In the genomic region with DNA sequence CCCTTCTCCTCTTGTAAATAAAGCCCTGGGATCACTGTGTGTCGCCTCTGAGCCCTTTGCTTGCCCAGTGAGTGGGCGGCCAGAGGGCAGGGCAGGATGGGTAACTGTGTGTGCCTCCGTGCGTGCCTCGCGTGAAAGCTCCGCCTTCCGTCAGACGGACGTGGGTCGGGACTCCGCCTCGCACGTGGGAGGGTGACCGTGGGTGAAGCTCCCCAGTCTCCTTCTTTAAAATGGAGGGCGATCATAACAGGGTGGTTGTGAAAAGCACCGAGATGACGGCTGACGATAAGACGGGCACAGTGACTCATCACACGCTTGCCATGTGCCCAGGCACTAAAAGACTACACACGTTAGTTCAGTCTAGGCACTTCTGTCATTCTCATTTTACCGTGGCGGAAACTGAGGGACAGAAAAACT, we compare ENCODE assay signal across 9 cellular contexts. TPM values are rescaled to one million over a fixed set of nuclear protein-coding genes. Genes with fewer than 3 reads are reported as not detected.
DNase-seq lines count a peak whose midpoint lies in the region; ATAC-seq and TF ChIP-seq lines count a peak whose summit lies in the region.
"Had no signal": no experiment of that assay in that cellular context is flagged by ENCODE, and none has a peak within 500 bp of the region (broad histone marks: within the 10 kb centered on the region; RNA-seq: fewer than 3 reads in every experiment).

No MANE protein-coding gene starts in this region.

- H3K9me3 ChIP-seq in PC-3 (ENCODE audit: low read length) (no peaks in the 10 kb centered on the region), heart right ventricle (no peaks in the 10 kb centered on the region), skeletal muscle satellite cell (replicated peaks; ENCODE audit: low read length) (no peaks in the 10 kb centered on the region)

- H3K79me2 ChIP-seq in PC-3 (ENCODE audit: low read length), result no peaks in the 10 kb centered on the region

- intact Hi-C loops in PC-3 (cut with micrococcal nuclease) (no loop called here), heart right ventricle (cut with DNase I) (loop anchor here in 3 of 10 donors (2.0 to 10.0 kb wide), 5 partner anchors 16 to 131 kb away; a partner anchor contains a TSS)

- no peaks in the 10 kb centered on the region for H3K9me2 ChIP-seq in PC-3 (replicated peaks; ENCODE audit: low read length)

- H4K20me1 ChIP-seq in PC-3 (ENCODE audit: low read length), result no peaks in the 10 kb centered on the region

- H3K4me1 ChIP-seq in PC-3 (ENCODE audit: insufficient read depth, low read length) (peaks cover 14% of the 10 kb centered on the region), heart right ventricle (peaks cover 16 to 77% (median 61%) of the 10 kb centered on the region in 9 donors), skeletal muscle satellite cell (ENCODE audit: control insufficient read depth, insufficient read depth, low read length) (peaks cover 22% of the 10 kb centered on the region)

- no TSS peak for BruUV-seq in PC-3 (replicated peaks; lab: Mats Ljungman, UMichigan)

- ATAC-seq in PC-3 (peak; percentile 23), heart right ventricle (peak in 7 of 8 donors; percentile 3 to 27 (median 14)), HG02870 (IDR thresholded peaks at IDR 0.05; ENCODE audit: unreplicated experiment) (no peak), HG03520 (IDR thresholded peaks at IDR 0.05; ENCODE audit: unreplicated experiment) (no peak)

- peak overlapping the region; percentile 84 for H2AFZ ChIP-seq in PC-3 (ENCODE audit: low read length)

- CTCF ChIA-PET in PC-3 (lab: Charles Lee), result interaction anchor here (1.5 to 2.5 kb wide), 2 partner anchors 15 to 17 kb away, joined by 6 to 10 read pairs; a partner anchor contains a TSS

- WGBS in heart right ventricle, 2 donors, result 54 to 55% methylated on average over 24 of the region's 24 CpGs

- peaks cover 15% of the 10 kb centered on the region for H3K36me3 ChIP-seq in PC-3 (ENCODE audit: low read depth, low read length)
- peaks cover 0 to 59% (median 7%) of the 10 kb centered on the region in 9 donors for H3K36me3 ChIP-seq in heart right ventricle
- H3K36me3 ChIP-seq in skeletal muscle satellite cell (ENCODE audit: insufficient read depth, low read length), result peaks cover 21% of the 10 kb centered on the region

- H3K27me3 ChIP-seq in PC-3 (ENCODE audit: low read length) (no peaks in the 10 kb centered on the region), heart right ventricle (no peaks in the 10 kb centered on the region), skeletal muscle satellite cell (ENCODE audit: control insufficient read depth, insufficient read depth, low read length) (no peaks in the 10 kb centered on the region)

- H3K4me2 ChIP-seq in PC-3 (ENCODE audit: low read length) (peak overlapping the region; percentile 36; the same call in 1 of the 2 replicates), skeletal muscle satellite cell (ENCODE audit: low read length) (peak overlapping the region; percentile 56)

- H3K27ac ChIP-seq in PC-3 (ENCODE audit: low read length), result peak overlapping the region; percentile 70
- H3K27ac ChIP-seq in heart right ventricle, result peak overlapping the region; percentile 25 to 98 (median 82)

- POLR2A ChIA-PET in PC-3 (lab: Charles Lee; ENCODE audit: unreplicated experiment), result interaction anchor here (0.5 kb wide), 1 partner anchor 747 kb away, joined by 3 read pairs; no protein-coding TSS in a partner anchor

- peaks cover 4% of the 10 kb centered on the region for H3F3A ChIP-seq in PC-3 (ENCODE audit: low read length, unreplicated experiment)

- H3K4me3 ChIP-seq in PC-3 (ENCODE audit: low read length) (no peak overlapping the region), heart right ventricle (peak overlapping the region in 7 of 10 donors; percentile 21 to 37 (median 33)), skeletal muscle satellite cell (ENCODE audit: low read length) (peak overlapping the region; percentile 31)

- DNase-seq in GM20000 (ENCODE audit: low spot score) (peak; percentile 52), PC-3 (no peak), heart right ventricle (peak; percentile 50 to 66), NCI-H128 (lab: John Stamatoyannopoulos, UW; ENCODE audit: unreplicated experiment) (no peak)
- peak; percentile 93 for DNase-seq in activated T-helper 9 cell treated with anti-CD3 and anti-CD28 coated beads, Interleukin-2, amount 50 U/mL, for 16 hours (ENCODE audit: low read depth)

- TF ChIP-seq CTCF in GM20000 (IDR thresholded peaks at IDR 0.05; ENCODE audit: extremely low read depth, missing control alignments), result no peak
- no peak for TF ChIP-seq CTCF in PC-3 (conservative IDR thresholded peaks at IDR 0.05; ENCODE audit: low read depth, low read length)
- no peak for TF ChIP-seq CTCF in heart right ventricle (IDR thresholded peaks at IDR 0.05)

- H3K9ac ChIP-seq in PC-3 (ENCODE audit: low read length) (peak overlapping the region; percentile 55), skeletal muscle satellite cell (ENCODE audit: low read depth, low read length) (peak overlapping the region; percentile 70)

RNA-seq across cellular contexts. Expression of a gene that starts 9.2 kb away (rescaled TPM):
- total RNA-seq in PC-3 (2014; rRNA removed) (353 and 376 TPM in 2 replicates), heart right ventricle (100 to 1,000 TPM; 139 to 203 (median 160) TPM)
- 100 to 1,000 TPM; 102 to 178 TPM for polyA plus RNA-seq in heart right ventricle
- total RNA-seq in skeletal muscle satellite cell (2012; rRNA removed), result 225 and 243 TPM in 2 replicates

RNA-seq across cellular contexts. Expression of a gene that starts 9.4 kb away (rescaled TPM):
- total RNA-seq in PC-3 (2014; rRNA removed) (40.7 and 44.3 TPM in 2 replicates), heart right ventricle (10 to 100 TPM; 33.5 to 42.1 (median 38.3) TPM)
- polyA plus RNA-seq in heart right ventricle, result 10 to 100 TPM; 13.8 to 31.4 TPM
- total RNA-seq in skeletal muscle satellite cell (2012; rRNA removed), result 54.6 and 54.8 TPM in 2 replicates

RNA-seq across cellular contexts. Expression of a gene that starts 10.1 kb away (rescaled TPM):
- 22.5 and 28.4 TPM in 2 replicates for total RNA-seq in PC-3 (2014; rRNA removed)
- total RNA-seq in heart right ventricle, result 10 to 100 TPM in 2 of 10 donors, 1 to 10 TPM in 8; 2.9 to 32.5 (median 5.3) TPM
- polyA plus RNA-seq in heart right ventricle, result 10 to 100 TPM in 1 of 2 donors, 1 to 10 TPM in 1; 8.1 to 12.1 TPM
- not detected in 2 replicates for total RNA-seq in skeletal muscle satellite cell (2012; rRNA removed)

RNA-seq across cellular contexts. Expression of a gene that starts 17.5 kb away (rescaled TPM):
- total RNA-seq in PC-3 (2014; rRNA removed) (125 and 130 TPM in 2 replicates), heart right ventricle (100 to 1,000 TPM; 134 to 213 (median 167) TPM)
- 100 to 1,000 TPM; 182 to 654 TPM for polyA plus RNA-seq in heart right ventricle
- total RNA-seq in skeletal muscle satellite cell (2012; rRNA removed), result 42.4 and 42.6 TPM in 2 replicates

RNA-seq across cellular contexts. Expression of a gene that starts 17.7 kb away (rescaled TPM):
- not detected in 2 replicates for total RNA-seq in PC-3 (2014; rRNA removed)
- not detected for total RNA-seq in heart right ventricle
- not detected for polyA plus RNA-seq in heart right ventricle
- total RNA-seq in skeletal muscle satellite cell (2012; rRNA removed), result not detected in 2 replicates
- total RNA-seq: epithelial cell of proximal tubule had no signal

Comparison
In these comparisons a context has a peak if more than half of its experiments do, and no peak if none do; other contexts are left out.
1. DNase-seq: peak in GM20000 (single experiment), activated T-helper 9 cell treated with anti-CD3 and anti-CD28 coated beads, Interleukin-2, amount 50 U/mL, for 16 hours (single experiment) and heart right ventricle (2 of 2); none in PC-3 (single experiment) and NCI-H128 (single experiment).
2. ATAC-seq: peak in PC-3 (single experiment) and heart right ventricle (7 of 8); none in HG02870 (single experiment) and HG03520 (single experiment).